20 cellular contexts compared by ENCODE assay signal in genomic region chr3:148815736-148816135, GRCh38. TPM values are rescaled to one million over a fixed set of nuclear protein-coding genes. Genes with fewer than 3 reads are reported as not detected.
DNase-seq lines count a peak whose midpoint lies in the region; ATAC-seq, FAIRE-seq and TF ChIP-seq lines count a peak whose summit lies in the region.
"Had no signal": no experiment of that assay in that cellular context is flagged by ENCODE, and none has a peak within 500 bp of the region (broad histone marks: within the 10 kb centered on the region; RNA-seq: fewer than 3 reads in every experiment).

No MANE protein-coding gene starts in this region.

- H4K5ac ChIP-seq in mesendoderm (ENCODE audit: low read length), result no peak overlapping the region

- no peak overlapping the region for H2BK5ac ChIP-seq in mesendoderm (ENCODE audit: low read length)

- no peak for TF ChIP-seq POLR2A in H54 (IDR thresholded peaks at IDR 0.05; ENCODE audit: low read depth, low read length)

- H2BK15ac ChIP-seq in mesendoderm (replicated peaks; ENCODE audit: low read depth), result no peak overlapping the region

- ATAC-seq in SK-N-SH treated with all-trans-retinoic acid at 6 μM for 48 hours, result peak; percentile 75
- ATAC-seq in HG03095 (IDR thresholded peaks at IDR 0.05; ENCODE audit: unreplicated experiment), result no peak

- H3K23ac ChIP-seq in mesendoderm (ENCODE audit: low read length), result no peak overlapping the region

- intact Hi-C loops in colonic mucosa (cut with DNase I), result no loop called here

- no peak overlapping the region for H3K18ac ChIP-seq in mesendoderm (ENCODE audit: low read length)

- no peak overlapping the region for H4K8ac ChIP-seq in mesendoderm (ENCODE audit: low read depth, low read length)

- H3K36me3 ChIP-seq in mesendoderm (ENCODE audit: control insufficient read depth, insufficient read depth, low read length) (no peaks in the 10 kb centered on the region), colonic mucosa (no peaks in the 10 kb centered on the region)
- H3K36me3 ChIP-seq: SJSA1 had no signal

- H3K27me3 ChIP-seq in mesendoderm (ENCODE audit: insufficient read depth, low read length, poor library complexity) (no peaks in the 10 kb centered on the region), colonic mucosa (no peaks in the 10 kb centered on the region)

- H3K4me2 ChIP-seq in mesendoderm (ENCODE audit: low read length), result no peak overlapping the region

- peak overlapping the region; percentile 0 for H3K4ac ChIP-seq in mesendoderm (ENCODE audit: low read depth, low read length)

- no peak for TF ChIP-seq CTCF in colonic mucosa (IDR thresholded peaks at IDR 0.05)

- H3K4me1 ChIP-seq in mesendoderm (ENCODE audit: control insufficient read depth, low read depth, low read length) (peaks cover under 1% of the 10 kb centered on the region), colonic mucosa (no peaks in the 10 kb centered on the region)
- H3K4me1 ChIP-seq: SJSA1 had no signal

- no peak overlapping the region for H2AK5ac ChIP-seq in mesendoderm (ENCODE audit: low read length)

- WGBS in mesendoderm (ENCODE audit: extremely low coverage, insufficient coverage, low lambda C conversion rate), result no CpG with 5 or more reads among the region's 7 CpGs

- no peak overlapping the region for H2BK120ac ChIP-seq in mesendoderm (ENCODE audit: low read depth, low read length)

- H3K4me3 ChIP-seq in mesendoderm (ENCODE audit: low read length) (no peak overlapping the region), colonic mucosa (no peak overlapping the region)
- H3K4me3 ChIP-seq: SJSA1 had no signal

- H3K9ac ChIP-seq in mesendoderm (ENCODE audit: low read length) (no peak overlapping the region), colonic mucosa (ENCODE audit: low read depth in 2 of 2, low read length in 2 of 2) (no peak overlapping the region)

- peak; percentile 23 for FAIRE-seq in H54 (lab: Jason Lieb, UNC)

- no peaks in the 10 kb centered on the region for H3K79me2 ChIP-seq in mesendoderm (ENCODE audit: control insufficient read depth, insufficient read depth, low read length)

- no peaks in the 10 kb centered on the region for H3K9me3 ChIP-seq in colonic mucosa
- H3K9me3 ChIP-seq: SJSA1 had no signal

- H3K27ac ChIP-seq in mesendoderm (ENCODE audit: low read depth, low read length) (no peak overlapping the region), substantia nigra (ENCODE audit: low read depth, low read length, poor library complexity, severe bottlenecking) (peak overlapping the region; percentile 64), colonic mucosa (no peak overlapping the region)
- H3K27ac ChIP-seq: SJSA1 had no signal

- no peaks in the 10 kb centered on the region for H3K79me1 ChIP-seq in mesendoderm (ENCODE audit: low read length)

- H3K56ac ChIP-seq in mesendoderm (ENCODE audit: low read length), result no peak overlapping the region

- DNase-seq in H54 (ENCODE audit: insufficient read length, low spot score) (no peak), mesendoderm (no peak), substantia nigra (lab: John Stamatoyannopoulos, UW) (peak in 2 of 49 donors; percentile 22 to 23), colonic mucosa (no peak), NCI-H1048 (lab: John Stamatoyannopoulos, UW) (no peak), NCI-H748 (lab: John Stamatoyannopoulos, UW; ENCODE audit: unreplicated experiment) (no peak)
- DNase-seq: AML-193; CD4-positive, alpha-beta T cell; H7; MV-4-11; NCI-H1436; NCI-H2029 treated with DMSO at 0.1 percent for 48 hours had no signal

TF ChIP-seq in SK-N-SH treated with all-trans-retinoic acid at 6 μM for 48 hours, 23 proteins besides CTCF, POLR2A, EP300 and RAD21:
- no peak for TF ChIP-seq TOX (CRISPR knock-in tag; IDR thresholded peaks at IDR 0.05; ENCODE audit: borderline replicate concordance)
- peak; percentile 22; the same call in 1 of the 2 replicates for TF ChIP-seq TSHZ2 (CRISPR knock-in tag; IDR thresholded peaks at IDR 0.05)

RNA-seq across cellular contexts. Expression of gene CPB1, which starts 11.9 kb away (rescaled TPM):
- 0.06 TPM for polyA plus RNA-seq in mesendoderm (2013, experiment 1 of 2)
- 0.08 TPM for polyA plus RNA-seq in mesendoderm (2013, experiment 2 of 2)
- total RNA-seq in colonic mucosa, result 10 to 100 TPM in 1 of 2 donors, 1 to 10 TPM in 1; 1.1 to 19.0 TPM
- total RNA-seq: A673; CD4-positive, alpha-beta T cell; Daoy; OCI-LY7; RPMI7951; SJSA1 had no signal
- polyA plus RNA-seq: IgD-negative memory B cell had no signal

RNA-seq across cellular contexts. Expression of gene CPA3, which starts 49.4 kb away (rescaled TPM):
- not detected for polyA plus RNA-seq in mesendoderm (2013, experiment 1 of 2)
- not detected for polyA plus RNA-seq in mesendoderm (2013, experiment 2 of 2)
- 10 to 100 TPM; 12.3 to 12.6 TPM for total RNA-seq in colonic mucosa
- total RNA-seq: A673; CD4-positive, alpha-beta T cell; Daoy; H7; OCI-LY7; RPMI7951 had no signal
- polyA plus RNA-seq: IgD-negative memory B cell had no signal
